15 cellular contexts compared by ENCODE assay signal in the genomic region with DNA sequence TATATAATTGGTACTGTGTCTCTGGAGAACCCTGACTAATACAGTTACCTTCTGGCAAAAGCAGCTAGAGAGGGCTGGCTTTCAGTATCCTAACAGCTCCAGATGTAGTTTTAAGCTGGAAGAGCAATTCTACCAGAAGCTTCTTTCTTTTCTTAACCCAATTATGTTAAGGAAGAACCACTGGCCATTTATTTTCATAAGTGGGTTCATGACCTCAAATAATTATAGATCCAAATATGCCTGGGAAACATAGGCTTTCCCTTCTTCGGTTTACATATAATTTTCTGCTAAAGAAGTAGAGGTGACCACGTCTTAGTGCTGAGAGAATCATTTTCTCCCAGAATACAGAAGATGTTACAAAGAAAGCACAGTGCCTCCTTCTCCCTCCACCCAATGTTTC.
"Had no signal": no experiment of that assay in that cellular context is flagged by ENCODE, and none has a peak within 500 bp of the region (broad histone marks: within the 10 kb centered on the region; RNA-seq: fewer than 3 reads in every experiment).

No MANE protein-coding gene starts in this region.

- H3K4me1 Mint-ChIP-seq: activated naive CD8-positive, alpha-beta T cell treated with anti-CD3 and anti-CD28 coated beads, Interleukin-2, amount 10 ng/mL, durations not matched to agents 7 days and 5 days; naive thymus-derived CD8-positive, alpha-beta T cell; stimulated activated effector memory CD8-positive, alpha-beta T cell treated with anti-CD3 and anti-CD28 coated beads, Interleukin-12 subunit alpha, Interleukin-12 subunit beta, amount 100 ng/mL, for 72 hours; WTC11 had no signal

- H3K27ac ChIP-seq: esophagus muscularis mucosa, stomach had no signal

- ATAC-seq: left cardiac atrium; naive thymus-derived CD8-positive, alpha-beta T cell; sciatic nerve; stimulated activated effector memory CD8-positive, alpha-beta T cell treated with anti-CD3 and anti-CD28 coated beads, Interleukin-12 subunit alpha, Interleukin-12 subunit beta, amount 100 ng/mL, for 72 hours; WTC11 had no signal

- H3K4me3 Mint-ChIP-seq: activated CD4-positive, alpha-beta memory T cell treated with anti-CD3 and anti-CD28 coated beads for 36 hours; activated naive CD8-positive, alpha-beta T cell treated with anti-CD3 and anti-CD28 coated beads, Interleukin-2, amount 10 ng/mL, durations not matched to agents 7 days and 5 days; naive thymus-derived CD8-positive, alpha-beta T cell; stimulated activated effector memory CD8-positive, alpha-beta T cell treated with anti-CD3 and anti-CD28 coated beads, Interleukin-12 subunit alpha, Interleukin-12 subunit beta, amount 100 ng/mL, for 72 hours; type B pancreatic cell; WTC11 had no signal

- H3K4me3 ChIP-seq: esophagus muscularis mucosa, stomach had no signal

- H3K36me3 Mint-ChIP-seq: activated CD4-positive, alpha-beta memory T cell treated with anti-CD3 and anti-CD28 coated beads for 36 hours; activated naive CD8-positive, alpha-beta T cell treated with anti-CD3 and anti-CD28 coated beads, Interleukin-2, amount 10 ng/mL, durations not matched to agents 7 days and 5 days; naive thymus-derived CD8-positive, alpha-beta T cell; stimulated activated effector memory CD8-positive, alpha-beta T cell treated with anti-CD3 and anti-CD28 coated beads, Interleukin-12 subunit alpha, Interleukin-12 subunit beta, amount 100 ng/mL, for 72 hours; type B pancreatic cell; WTC11 had no signal

- DNase-seq: activated CD4-positive, alpha-beta memory T cell treated with anti-CD3 and anti-CD28 coated beads for 36 hours; activated CD4-positive, alpha-beta T cell treated with anti-CD3 and anti-CD28 coated beads for 4 hours; activated naive CD8-positive, alpha-beta T cell treated with anti-CD3 and anti-CD28 coated beads, Interleukin-2, amount 10 ng/mL, durations not matched to agents 7 days and 5 days; activated T-cell treated with anti-CD3 and anti-CD28 coated beads for 4 hours; effector CD8-positive, alpha-beta T cell; left cardiac atrium; mesendoderm; naive thymus-derived CD8-positive, alpha-beta T cell; stimulated activated CD4-positive, alpha-beta T cell treated with anti-CD3 and anti-CD28 coated beads, Interleukin-4, amount 100 ng/mL, for 24 hours; stomach had no signal

- H3K36me3 ChIP-seq: esophagus muscularis mucosa, stomach had no signal

- H3K27ac Mint-ChIP-seq: activated CD4-positive, alpha-beta memory T cell treated with anti-CD3 and anti-CD28 coated beads for 36 hours; activated naive CD8-positive, alpha-beta T cell treated with anti-CD3 and anti-CD28 coated beads, Interleukin-2, amount 10 ng/mL, durations not matched to agents 7 days and 5 days; naive thymus-derived CD8-positive, alpha-beta T cell; stimulated activated effector memory CD8-positive, alpha-beta T cell treated with anti-CD3 and anti-CD28 coated beads, Interleukin-12 subunit alpha, Interleukin-12 subunit beta, amount 100 ng/mL, for 72 hours; type B pancreatic cell; WTC11 had no signal

- H3K4me1 ChIP-seq: esophagus muscularis mucosa, stomach had no signal

- H3K27me3 ChIP-seq: esophagus muscularis mucosa, stomach had no signal

- H3K27me3 Mint-ChIP-seq: activated CD4-positive, alpha-beta memory T cell treated with anti-CD3 and anti-CD28 coated beads for 36 hours; activated naive CD8-positive, alpha-beta T cell treated with anti-CD3 and anti-CD28 coated beads, Interleukin-2, amount 10 ng/mL, durations not matched to agents 7 days and 5 days; type B pancreatic cell had no signal

- H3K9me3 Mint-ChIP-seq: activated CD4-positive, alpha-beta memory T cell treated with anti-CD3 and anti-CD28 coated beads for 36 hours had no signal
